Comparison of ENCODE assay signal across 18 cellular contexts in the genomic region with DNA sequence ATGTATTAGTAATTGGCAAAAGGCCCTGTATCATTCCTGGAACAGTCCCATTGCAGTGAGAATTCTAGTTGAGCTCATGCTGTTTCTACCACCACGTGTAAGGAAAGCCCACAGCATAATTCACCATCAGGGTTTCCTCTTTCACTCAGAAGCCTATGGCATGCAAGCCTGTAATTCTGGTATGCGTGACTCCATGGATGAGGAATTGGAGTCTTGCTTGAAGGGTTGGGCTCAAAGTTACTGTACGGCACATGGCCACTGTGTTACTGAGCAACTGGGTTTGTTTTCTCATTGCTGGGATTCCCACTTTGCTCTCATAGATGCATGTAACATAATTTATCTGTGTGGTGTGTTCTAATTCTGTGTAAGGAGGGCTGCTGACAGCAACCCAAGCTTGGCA.
DNase-seq lines count a peak whose midpoint lies in the region; ATAC-seq and TF ChIP-seq lines count a peak whose summit lies in the region.
"Had no signal": no experiment of that assay in that cellular context is flagged by ENCODE, and none has a peak within 500 bp of the region (broad histone marks: within the 10 kb centered on the region; RNA-seq: fewer than 3 reads in every experiment).

No MANE protein-coding gene starts in this region.

- TF ChIP-seq CTCF in epithelial cell of esophagus (IDR thresholded peaks at IDR 0.05; ENCODE audit: insufficient read depth, low read depth, low read length, missing control alignments), result no peak

- no peak for ATAC-seq in HG02610 (IDR thresholded peaks at IDR 0.05; ENCODE audit: unreplicated experiment)
- ATAC-seq: activated CD4-positive, CD25-positive, alpha-beta regulatory T cell treated with anti-CD3 and anti-CD28 coated beads, Interleukin-2, amount 50 U/mL, for 24 hours; pancreas had no signal

- no peak overlapping the region for H3K4me3 ChIP-seq in epithelial cell of esophagus (ENCODE audit: low read length)
- H3K4me3 ChIP-seq: pancreas, vagina had no signal

- DNase-seq in AG08396 (ENCODE audit: low spot score) (peak; percentile 31), HS-27A (ENCODE audit: low read depth) (peak; percentile 90), epithelial cell of esophagus (ENCODE audit: low read depth) (peak; percentile 10), left kidney (ENCODE audit: low read depth, low spot score) (peak; percentile 60), NCI-H1436 treated with DMSO at 0.1 percent for 48 hours (lab: John Stamatoyannopoulos, UW) (no peak), NCI-H526 (lab: John Stamatoyannopoulos, UW) (no peak), HUDEP-2 (lab: John Stamatoyannopoulos, UW; ENCODE audit: unreplicated experiment in 76 of 76) (no peak)
- DNase-seq: activated CD8-positive, alpha-beta memory T cell treated with anti-CD3 and anti-CD28 coated beads, Interleukin-2, amount 50 U/mL, for 48 hours; activated naive CD4-positive, alpha-beta T cell treated with anti-CD3 and anti-CD28 coated beads, Interleukin-2, amount 10 ng/mL, durations not matched to agents 7 days and 5 days; endodermal cell; H7; kidney; MM.1S; NCI-H82; pancreas had no signal

Comparison
In these comparisons a context has a peak if more than half of its experiments do, and no peak if none do; other contexts are left out.
1. DNase-seq: peak in AG08396 (single experiment), HS-27A (single experiment), epithelial cell of esophagus (single experiment) and left kidney (single experiment); none in NCI-H1436 treated with DMSO at 0.1 percent for 48 hours (single experiment), NCI-H526 (0 of 2) and HUDEP-2 (0 of 76).